ENCODE assay signal across 15 cellular contexts in genomic region chr11:69685348-69685747, GRCh38. TPM values are rescaled to one million over a fixed set of nuclear protein-coding genes. Genes with fewer than 3 reads are reported as not detected.
DNase-seq lines count a peak whose midpoint lies in the region; ATAC-seq and TF ChIP-seq lines count a peak whose summit lies in the region.
"Had no signal": no experiment of that assay in that cellular context is flagged by ENCODE, and none has a peak within 500 bp of the region (broad histone marks: within the 10 kb centered on the region; RNA-seq: fewer than 3 reads in every experiment).

No MANE protein-coding gene starts in this region.

- H3K36me3 Mint-ChIP-seq in T-cell (no peaks in the 10 kb centered on the region), memory B cell (peaks cover under 1% of the 10 kb centered on the region)
- H3K36me3 Mint-ChIP-seq: activated naive CD4-positive, alpha-beta T cell treated with anti-CD3 and anti-CD28 coated beads, Interleukin-2, amount 10 ng/mL, durations not matched to agents 7 days and 5 days had no signal

- H3K9me3 Mint-ChIP-seq in T-cell (no peaks in the 10 kb centered on the region), memory B cell (peaks cover under 1% of the 10 kb centered on the region)

- CTCF ChIA-PET in T-cell (lab: Charles Lee), result interaction anchor here in 1 of 2 donors (0.6 kb wide), 1 partner anchor 202 kb away, joined by 5 read pairs; no protein-coding TSS in a partner anchor

- H3K27me3 Mint-ChIP-seq in T-cell (peaks cover 18 to 34% of the 10 kb centered on the region in 2 donors), memory B cell (peaks cover 15% of the 10 kb centered on the region)

- peak overlapping the region; percentile 28 to 65 (median 51) for H3K4me3 Mint-ChIP-seq in T-cell
- H3K4me3 Mint-ChIP-seq in memory B cell, result peak overlapping the region; percentile 64
- H3K4me3 Mint-ChIP-seq: activated naive CD4-positive, alpha-beta T cell treated with anti-CD3 and anti-CD28 coated beads, Interleukin-2, amount 10 ng/mL, durations not matched to agents 7 days and 5 days had no signal

- no peaks in the 10 kb centered on the region for H3K36me3 ChIP-seq in BLaER1 treated with 17β-estradiol and CSF1 and Interleukin-3, amounts not matched to agents 10 nM and 100 nM
- H3K36me3 ChIP-seq in DND-41 (ENCODE audit: insufficient read depth, low read length), result no peaks in the 10 kb centered on the region
- H3K36me3 ChIP-seq: brain microvascular endothelial cell had no signal

- no peak for TF ChIP-seq POLR2A in lower leg skin (IDR thresholded peaks at IDR 0.05)

- 55 to 65% methylated on average over 8 of the region's 8 CpGs for WGBS in lower leg skin, 2 donors

- H3K4me1 ChIP-seq in BLaER1 treated with 17β-estradiol and CSF1 and Interleukin-3, amounts not matched to agents 10 nM and 100 nM, result peaks cover 0 to 7% (median 0%) of the 10 kb centered on the region in 10 experiments; a peak in 3 of 20 replicates
- H3K4me1 ChIP-seq in DND-41 (ENCODE audit: insufficient read depth, low read length), result peaks cover 8% of the 10 kb centered on the region

- DNase-seq in DND-41 (no peak), T-cell (no peak), memory B cell (ENCODE audit: low spot score in 2 of 2) (no peak), lower leg skin (ENCODE audit: low spot score in 2 of 2) (no peak), mesenteric fat pad (ENCODE audit: low spot score) (no peak), nucleus accumbens (lab: John Stamatoyannopoulos, UW) (no peak)
- DNase-seq: brain microvascular endothelial cell, NCI-H748 treated with DMSO at 0.1 percent for 48 hours had no signal

- ATAC-seq in DND-41 (ENCODE audit: insufficient read depth, low read depth) (no peak), T-cell (replicated peaks in 1 of 4) (no peak), memory B cell (ENCODE audit: low read depth) (no peak)

- H3K4me3 ChIP-seq in BLaER1 treated with 17β-estradiol and CSF1 and Interleukin-3, amounts not matched to agents 10 nM and 100 nM, result peak overlapping the region in 1 of 10 experiments; percentile 23; a peak in 1 of 20 replicates
- H3K4me3 ChIP-seq in DND-41 (ENCODE audit: low read depth in 1 of 2, low read length in 2 of 2) (no peak overlapping the region), lower leg skin (ENCODE audit: low read depth, poor library complexity, severe bottlenecking) (no peak overlapping the region)
- H3K4me3 ChIP-seq: mucosa of descending colon had no signal

- H3K4me1 Mint-ChIP-seq in T-cell, result peaks cover 6 to 8% (median 7%) of the 10 kb centered on the region in 3 donors
- H3K4me1 Mint-ChIP-seq in memory B cell, result peaks cover 3% of the 10 kb centered on the region

- H3K27me3 ChIP-seq in BLaER1 treated with 17β-estradiol and CSF1 and Interleukin-3, amounts not matched to agents 10 nM and 100 nM, result peaks cover 0 to 8% (median 5%) of the 10 kb centered on the region in 11 experiments; a peak in 6 of 22 replicates
- peaks cover 10% of the 10 kb centered on the region for H3K27me3 ChIP-seq in DND-41 (ENCODE audit: insufficient read depth, low read length, poor library complexity)
- H3K27me3 ChIP-seq: brain microvascular endothelial cell had no signal

- H3K4me2 ChIP-seq in BLaER1 treated with 17β-estradiol and CSF1 and Interleukin-3, amounts not matched to agents 10 nM and 100 nM, result peak overlapping the region in 10 of 11 experiments; percentile 18 to 95 (median 44); a peak in 17 of 22 replicates
- H3K4me2 ChIP-seq in DND-41 (ENCODE audit: insufficient read depth, low read length), result peak overlapping the region; percentile 34; the same call in 1 of the 2 replicates

- H3K9ac ChIP-seq in BLaER1 treated with 17β-estradiol and CSF1 and Interleukin-3, amounts not matched to agents 10 nM and 100 nM, result no peak overlapping the region
- no peak overlapping the region for H3K9ac ChIP-seq in DND-41 (ENCODE audit: low read depth, low read length)

- intact Hi-C loops in lower leg skin (cut with DNase I; ENCODE audit: low total_unique reads), result loop anchor here (5.0 to 10.0 kb wide), 2 partner anchors 227 to 509 kb away; no protein-coding TSS in a partner anchor

- no peak overlapping the region for H3K27ac ChIP-seq in BLaER1 treated with 17β-estradiol and CSF1 and Interleukin-3, amounts not matched to agents 10 nM and 100 nM
- no peak overlapping the region for H3K27ac ChIP-seq in DND-41 (ENCODE audit: low read length)
- H3K27ac ChIP-seq: brain microvascular endothelial cell, C4-2B had no signal

- TF ChIP-seq CTCF in DND-41 (IDR thresholded peaks at IDR 0.05; ENCODE audit: borderline replicate concordance, extremely low read depth, low read length, poor library complexity, severe bottlenecking) (no peak), lower leg skin (IDR thresholded peaks at IDR 0.05) (no peak)

- H3K79me2 ChIP-seq in DND-41 (ENCODE audit: insufficient read depth, low read length), result no peaks in the 10 kb centered on the region

- H2AFZ ChIP-seq in DND-41 (ENCODE audit: low read depth, low read length), result peak overlapping the region; percentile 30; the same call in 1 of the 2 replicates

- H3K27ac Mint-ChIP-seq in T-cell (no peak overlapping the region), memory B cell (no peak overlapping the region)
- H3K27ac Mint-ChIP-seq: activated naive CD4-positive, alpha-beta T cell treated with anti-CD3 and anti-CD28 coated beads, Interleukin-2, amount 10 ng/mL, durations not matched to agents 7 days and 5 days had no signal

- no peaks in the 10 kb centered on the region for H3K9me3 ChIP-seq in BLaER1 treated with 17β-estradiol and CSF1 and Interleukin-3, amounts not matched to agents 10 nM and 100 nM (replicated peaks in 1 of 11)
- H3K9me3 ChIP-seq in DND-41 (ENCODE audit: insufficient read depth, low read length, severe bottlenecking), result no peaks in the 10 kb centered on the region
- H3K9me3 ChIP-seq: mucosa of descending colon had no signal

- H4K20me1 ChIP-seq in BLaER1 treated with 17β-estradiol and CSF1 and Interleukin-3, amounts not matched to agents 10 nM and 100 nM, result peaks cover 0 to 16% (median 0%) of the 10 kb centered on the region in 11 experiments; a peak in 3 of 22 replicates
- no peaks in the 10 kb centered on the region for H4K20me1 ChIP-seq in DND-41 (ENCODE audit: insufficient read depth, low read length)

- POLR2A ChIA-PET in T-cell (lab: Charles Lee), result no interaction called here

RNA-seq across cellular contexts. Expression of gene LTO1, which starts 10.2 kb away (rescaled TPM):
- total RNA-seq in T-cell, result 10 to 100 TPM; 31.8 to 64.2 (median 57.4) TPM
- 10 to 100 TPM; 15.2 to 69.2 (median 27.2) TPM for total RNA-seq in lower leg skin
- 19.2 TPM for total RNA-seq in mesenteric fat pad

RNA-seq across cellular contexts. Expression of gene FGF19, which starts 18.5 kb away (rescaled TPM):
- total RNA-seq in T-cell (under 1 TPM in 1 of 5 donors, not detected in 4; 0.09 TPM), lower leg skin (not detected), mesenteric fat pad (not detected)
- total RNA-seq: mucosa of descending colon, omental fat pad, RPMI7951, sciatic nerve had no signal

RNA-seq across cellular contexts. Expression of gene CCND1, which starts 44.4 kb away (rescaled TPM):
- total RNA-seq in T-cell (1 to 10 TPM; 1.0 to 4.2 (median 2.8) TPM), lower leg skin (100 to 1,000 TPM; 194 to 370 (median 229) TPM), mesenteric fat pad (788 TPM)

Comparison
In these comparisons a context has a peak if more than half of its experiments do, and no peak if none do; other contexts are left out.
1. RNA of gene CCND1, which starts 44.4 kb away (total RNA-seq): 788 TPM in mesenteric fat pad (single experiment) and 194 to 370 TPM in lower leg skin; 1.0 to 4.2 TPM in T-cell; every median in the first group is over 10 times any median in the second.